18 cellular contexts compared by ENCODE assay signal in the genomic region with DNA sequence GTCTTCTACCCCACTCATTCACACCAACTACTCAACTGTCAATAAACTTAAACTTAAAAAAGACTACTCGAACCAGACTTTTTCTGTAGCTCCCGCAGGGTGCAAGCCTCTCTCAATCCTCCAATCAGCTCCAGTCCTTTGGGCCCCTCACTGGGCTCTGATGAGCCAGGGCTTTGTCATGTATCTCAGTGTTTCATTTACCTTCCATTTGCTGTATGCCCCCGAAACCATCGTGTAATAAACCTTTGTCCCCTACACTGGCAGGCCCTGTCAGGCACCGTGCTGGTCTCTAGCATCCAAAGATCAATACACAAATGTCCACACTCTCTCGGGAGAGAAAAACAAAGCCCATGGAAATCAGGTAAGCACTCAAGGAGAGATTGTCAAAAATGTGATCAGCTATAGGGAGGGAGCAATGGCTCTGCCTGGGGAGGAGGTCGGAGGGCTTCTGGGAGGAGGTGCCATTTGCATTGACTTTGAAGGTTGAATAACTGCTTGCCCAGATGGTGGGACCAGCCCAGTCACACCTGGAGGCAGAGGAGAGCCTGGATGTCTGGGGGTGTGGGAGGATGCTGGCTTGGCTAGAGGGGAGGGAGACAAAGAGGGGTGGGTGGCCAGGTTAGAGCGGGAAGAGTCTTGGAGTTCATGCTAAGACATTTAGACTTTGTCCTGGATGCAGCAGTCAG. TPM values are rescaled to one million over a fixed set of nuclear protein-coding genes. Genes with fewer than 3 reads are reported as not detected.
DNase-seq lines count a peak whose midpoint lies in the region; ATAC-seq, FAIRE-seq and TF ChIP-seq lines count a peak whose summit lies in the region.
"Had no signal": no experiment of that assay in that cellular context is flagged by ENCODE, and none has a peak within 500 bp of the region (broad histone marks: within the 10 kb centered on the region; RNA-seq: fewer than 3 reads in every experiment).

No MANE protein-coding gene starts in this region.

- 1% methylated on average over 8 of the region's 8 CpGs for WGBS in K562 (ENCODE audit: insufficient coverage, low coverage, missing lambda C conversion rate)

- H3K79me2 ChIP-seq in K562 (ENCODE audit: control insufficient read depth, insufficient read depth, low read length) = no peaks in the 10 kb centered on the region

- POLR2A ChIA-PET in K562 (lab: Yijun Ruan, JAX) = no interaction called here

- H3K27me3 Mint-ChIP-seq in progenitor cell of endocrine pancreas = no peaks in the 10 kb centered on the region

- H3K4me1 ChIP-seq in K562 (replicated peaks in 1 of 2; ENCODE audit: control insufficient read depth in 2 of 2, insufficient read depth in 2 of 2, low read length in 2 of 2) (no peaks in the 10 kb centered on the region), iPS-20b (ENCODE audit: insufficient read depth, low read length) (peaks cover 17% of the 10 kb centered on the region; the same call in 1 of the 2 replicates), left lung (peaks cover 0 to 10% of the 10 kb centered on the region in 2 donors)
- H3K4me1 ChIP-seq: SJSA1 had no signal

- no peak overlapping the region for H3K4me2 ChIP-seq in K562 (ENCODE audit: insufficient read depth, low read length)

- TF ChIP-seq EP300 in K562 (IDR thresholded peaks at IDR 0.05; ENCODE audit: low read length) = no peak

- FAIRE-seq in K562 (lab: Jason Lieb, UNC) = no peak
- FAIRE-seq: A204.1 had no signal

- peak; percentile 60 for DNase-seq in H7
- no peak for DNase-seq in K562 (ENCODE audit: extremely low read depth in 1 of 4, low spot score in 3 of 4)
- no peak for DNase-seq in progenitor cell of endocrine pancreas (ENCODE audit: low spot score, unreplicated experiment)
- no peak for DNase-seq in left lung
- DNase-seq in NCI-H748 (lab: John Stamatoyannopoulos, UW; ENCODE audit: unreplicated experiment) = no peak
- DNase-seq in GM19238 (ENCODE audit: insufficient read length, low spot score) = no peak
- DNase-seq: DMS79 treated with DMSO at 0.1 percent for 48 hours, IMR-90, MV-4-11, NCI-H1694 treated with DMSO at 0.1 percent for 48 hours, NCI-H2081 treated with DMSO at 0.1 percent for 48 hours, NCI-H526 had no signal

- H3K9ac ChIP-seq in K562 (ENCODE audit: insufficient read depth in 1 of 2, low read depth in 2 of 2, low read length in 2 of 2) (no peak overlapping the region), iPS-20b (ENCODE audit: low read depth, low read length) (no peak overlapping the region)

- no peak overlapping the region for H3K4me3 Mint-ChIP-seq in progenitor cell of endocrine pancreas (ENCODE audit: low read depth)
- H3K4me3 Mint-ChIP-seq: B cell, CD14-positive monocyte had no signal

- no peak for TF ChIP-seq RAD21 in K562 (CRISPR knock-in tag; conservative IDR thresholded peaks at IDR 0.05 in 1 of 2, IDR thresholded peaks at IDR 0.05 in 1 of 2)

- TF ChIP-seq POLR2A in K562 (conservative IDR thresholded peaks at IDR 0.05) = no peak

- peaks cover 3% of the 10 kb centered on the region for H3K9me3 Mint-ChIP-seq in progenitor cell of endocrine pancreas (ENCODE audit: low read depth)

- H3K4me3 ChIP-seq in H7 (ENCODE audit: insufficient read depth, low read depth, low read length) (no peak overlapping the region), K562 (no peak overlapping the region), iPS-20b (ENCODE audit: low read length) (peak overlapping the region; percentile 4; the same call in 1 of the 2 replicates), left lung (no peak overlapping the region)
- H3K4me3 ChIP-seq: SJSA1 had no signal

- H3K9me1 ChIP-seq in K562 (ENCODE audit: control insufficient read depth, insufficient read depth, low read length) = no peaks in the 10 kb centered on the region

- H3K36me3 ChIP-seq in H7 (replicated peaks; ENCODE audit: control insufficient read depth, insufficient read depth, low read length) (no peaks in the 10 kb centered on the region), K562 (ENCODE audit: control insufficient read depth, insufficient read depth, low read length) (no peaks in the 10 kb centered on the region), iPS-20b (ENCODE audit: insufficient read depth, low read depth, low read length) (0 out of 2 replicates have a peak, but pooled peaks cover 7% of the 10 kb centered on the region), left lung (peaks cover 0 to 22% of the 10 kb centered on the region in 2 donors)
- H3K36me3 ChIP-seq: SJSA1 had no signal

- H3K27ac ChIP-seq in K562 (ENCODE audit: extremely low read depth, low read depth, low read length) = no peak overlapping the region
- no peak overlapping the region for H3K27ac ChIP-seq in iPS-20b (ENCODE audit: low read length)
- no peak overlapping the region for H3K27ac ChIP-seq in left lung
- H3K27ac ChIP-seq: SJSA1 had no signal

- H4K20me1 ChIP-seq in K562 (replicated peaks; ENCODE audit: control insufficient read depth, insufficient read depth, low read length) = no peaks in the 10 kb centered on the region

- ATAC-seq in K562 (no peak), left lung (no peak)
- ATAC-seq: HCT116 had no signal

- no peaks in the 10 kb centered on the region for H3K27me3 ChIP-seq in H7 (ENCODE audit: control insufficient read depth, insufficient read depth, low read length)
- H3K27me3 ChIP-seq in K562 (ENCODE audit: control insufficient read depth in 2 of 2, insufficient read depth in 2 of 2, low read length in 2 of 2) = peaks cover 0 to 11% of the 10 kb centered on the region in 2 experiments; a peak in 2 of 5 replicates
- no peaks in the 10 kb centered on the region for H3K27me3 ChIP-seq in iPS-20b (ENCODE audit: insufficient read depth, low read length)
- no peaks in the 10 kb centered on the region for H3K27me3 ChIP-seq in left lung
- H3K27me3 ChIP-seq: SJSA1 had no signal

- peaks cover 18% of the 10 kb centered on the region for H3K36me3 Mint-ChIP-seq in progenitor cell of endocrine pancreas (ENCODE audit: insufficient read depth)

- no peak for TF ChIP-seq CTCF in K562 (IDR thresholded peaks at IDR 0.05 in 2 of 3, conservative IDR thresholded peaks at IDR 0.05 in 1 of 3; ENCODE audit: insufficient read depth in 2 of 3, low read depth in 1 of 3, low read length in 3 of 3)
- TF ChIP-seq CTCF in progenitor cell of endocrine pancreas (IDR thresholded peaks at IDR 0.05; ENCODE audit: unreplicated experiment) = no peak
- TF ChIP-seq CTCF in left lung (IDR thresholded peaks at IDR 0.05) = no peak

- H3K4me1 Mint-ChIP-seq in progenitor cell of endocrine pancreas (ENCODE audit: low read depth) = peaks cover 31% of the 10 kb centered on the region

- in situ Hi-C loops in K562 (cut with MboI) = no loop called here

- no TSS peak for BruUV-seq in K562 (replicated peaks; lab: Mats Ljungman, UMichigan)

- H3K9me3 ChIP-seq in K562 (replicated peaks; ENCODE audit: control insufficient read depth, insufficient read depth, low read depth, low read length) (no peaks in the 10 kb centered on the region), iPS-20b (ENCODE audit: insufficient read depth, low read depth, low read length) (no peaks in the 10 kb centered on the region), left lung (no peaks in the 10 kb centered on the region)
- H3K9me3 ChIP-seq: SJSA1 had no signal

- peak overlapping the region; percentile 71 for H3K27ac Mint-ChIP-seq in progenitor cell of endocrine pancreas
- H3K27ac Mint-ChIP-seq: B cell, CD14-positive monocyte had no signal

- CTCF ChIA-PET in K562 (lab: Yijun Ruan, JAX; ENCODE audit: low intra/inter-chr PET ratio) = no interaction called here

- no peak overlapping the region for H2AFZ ChIP-seq in K562 (ENCODE audit: low read depth, low read length)

- intact Hi-C loops in K562 (cut with micrococcal nuclease) = loop anchor here (10.0 kb wide), 1 partner anchor 105 kb away; no protein-coding TSS in a partner anchor
- intact Hi-C loops in left lung (cut with DNase I) = no loop called here

TF ChIP-seq in K562, 482 proteins besides CTCF, POLR2A, EP300 and RAD21:
- no peak for TF ChIP-seq MYBL2 (IDR thresholded peaks at IDR 0.05; ENCODE audit: low read depth)
- TF ChIP-seq MYBL2 (CRISPR knock-in tag; IDR thresholded peaks at IDR 0.05; ENCODE audit: borderline replicate concordance) = no peak
- TF ChIP-seq PTBP1 (IDR thresholded peaks at IDR 0.05; ENCODE audit: low read depth, low read length) = no peak
- no peak for TF ChIP-seq RUNX1 (IDR thresholded peaks at IDR 0.05; ENCODE audit: low read depth)
- no peak for TF ChIP-seq PTTG1 (tag; IDR thresholded peaks at IDR 0.05; ENCODE audit: low read depth)
- peak; percentile 17 for TF ChIP-seq ZFP36 (IDR thresholded peaks at IDR 0.05; ENCODE audit: low read depth, low read length, partially characterized antibody)

RNA-seq across cellular contexts. Expression of a gene that starts 42.1 kb away (rescaled TPM):
- total RNA-seq in H7 (2014; rRNA removed; shearing (Covaris generic)) = 39.7 and 68.8 TPM in 2 replicates
- total RNA-seq in K562 (2011; cell fraction: chromatin; rRNA removed; ENCODE audit: low replicate concordance) = 10.7 and 41.2 TPM in 2 replicates
- total RNA-seq in K562 (2011; cell fraction: nucleolus; rRNA removed) = 5.5 and 10.3 TPM in 2 replicates
- 13.1 and 16.9 TPM in 2 replicates for total RNA-seq in K562 (2011; cell fraction: nucleoplasm; rRNA removed)
- total RNA-seq in K562 (2014; rRNA removed) = 12.2 and 17.8 TPM in 2 replicates
- 16.1 and 17.5 TPM in 2 replicates for total RNA-seq in K562 (2014; rRNA removed; fragmentation: Illumina TruSeq; extraction: Trizol)
- total RNA-seq in K562 (2015; rRNA removed; fragmentation: Illumina TruSeq; extraction: Trizol) = 17.7 and 19.2 TPM in 2 replicates
- total RNA-seq in K562 (2021) = 16.2 and 17.5 TPM in 2 replicates
- polyA plus RNA-seq in K562 (2011; rRNA removed) = 16.7 and 23.2 TPM in 2 replicates
- 5.2 and 8.4 TPM in 2 replicates for polyA plus RNA-seq in K562 (2011; cell fraction: cytosol; rRNA removed)
- 29.6 and 29.9 TPM in 2 replicates for polyA plus RNA-seq in K562 (2011; cell fraction: nucleus; rRNA removed)
- polyA plus RNA-seq in K562 (2012) = 7.9 and 8.5 TPM in 2 replicates
- 12.4 and 13.6 TPM in 2 replicates for polyA plus RNA-seq in K562 (2014; fragmentation: Illumina TruSeq; extraction: Trizol)
- 1 to 10 TPM; 2.5 to 2.6 TPM for polyA plus RNA-seq in K562 (2014; fragmentation: Nextera tagmentation; extraction: Ambion mirVana)
- polyA plus RNA-seq in K562 (2014; rRNA removed) = 7.0 and 7.1 TPM in 2 replicates
- 42.8 and 48.0 TPM in 2 replicates for polyA minus RNA-seq in K562 (2011; rRNA and poly(A)+ RNA removed)
- polyA minus RNA-seq in K562 (2011; cell fraction: cytosol; rRNA and poly(A)+ RNA removed) = 23.4 and 37.7 TPM in 2 replicates
- 21.7 and 39.8 TPM in 2 replicates for polyA minus RNA-seq in K562 (2011; cell fraction: nucleus; rRNA and poly(A)+ RNA removed)
- 118 and 127 TPM in 2 replicates for total RNA-seq in progenitor cell of endocrine pancreas
- 10 to 100 TPM; 50.3 to 76.9 TPM for total RNA-seq in left lung
